In the genomic region with DNA sequence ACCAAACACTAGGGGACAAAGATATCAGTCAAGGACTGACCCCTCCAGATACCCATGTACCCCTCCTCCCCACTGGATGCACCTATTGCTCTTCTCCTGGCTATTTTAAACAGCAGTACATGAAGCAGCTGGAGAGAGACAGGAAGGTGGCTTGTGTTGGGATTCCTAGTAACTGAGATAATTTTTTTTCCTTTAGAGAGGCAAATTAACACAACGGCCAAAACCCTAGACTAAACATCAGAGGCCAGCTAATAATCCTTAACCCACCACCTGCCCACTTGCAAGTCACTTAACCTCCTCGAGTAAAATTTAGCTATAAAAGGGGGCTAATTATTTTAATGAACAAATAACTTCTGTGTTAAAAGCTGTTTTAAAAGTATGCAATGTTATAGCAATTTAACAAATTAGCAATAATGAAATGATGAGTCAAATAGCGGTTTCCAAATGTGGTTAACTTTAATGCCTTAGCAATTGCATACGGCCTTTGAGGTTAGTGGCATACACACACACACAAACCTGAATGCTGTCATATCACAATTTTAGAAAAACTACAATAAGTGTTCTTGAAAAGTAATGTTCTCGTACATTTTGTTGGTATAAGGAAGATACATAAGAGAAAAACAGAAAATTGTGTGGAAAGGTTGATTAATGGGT, we compare ENCODE assay signal across 17 cellular contexts.
"Had no signal": no experiment of that assay in that cellular context is flagged by ENCODE, and none has a peak within 500 bp of the region (broad histone marks: within the 10 kb centered on the region; RNA-seq: fewer than 3 reads in every experiment).

No MANE protein-coding gene starts in this region.

- ATAC-seq: activated CD8-positive, alpha-beta T cell treated with anti-CD3 and anti-CD28 coated beads, Interleukin-2, amount 10 ng/mL, durations not matched to agents 7 days and 5 days; body of pancreas; gastrocnemius medialis; right lobe of liver; stimulated activated memory B cell treated with anti-CD40 and anti-IgM and Interleukin-4, amounts not matched to agents 10 μg/mL and 1 μg/mL and 100 μg/mL, for 72 hours had no signal

- H3K4me3 ChIP-seq: body of pancreas, gastrocnemius medialis, left ventricle myocardium inferior, prostate gland, right lobe of liver, spleen, transverse colon had no signal

- H3K36me3 ChIP-seq: gastrocnemius medialis, left ventricle myocardium inferior, prostate gland, right lobe of liver, spleen, transverse colon had no signal

- H3K4me1 ChIP-seq: body of pancreas, gastrocnemius medialis, left ventricle myocardium inferior, prostate gland, right lobe of liver, spleen, transverse colon had no signal

- H3K27me3 ChIP-seq: body of pancreas, gastrocnemius medialis, right lobe of liver, spleen, transverse colon had no signal

- H3K27ac ChIP-seq: body of pancreas, gastrocnemius medialis, left ventricle myocardium inferior, prostate gland, right lobe of liver, spleen, transverse colon had no signal

- DNase-seq: activated CD4-positive, alpha-beta T cell treated with anti-CD3 and anti-CD28 coated beads for 4 hours; activated CD8-positive, alpha-beta T cell treated with anti-CD3 and anti-CD28 coated beads, Interleukin-2, amount 10 ng/mL, durations not matched to agents 7 days and 5 days; activated naive CD4-positive, alpha-beta T cell treated with anti-CD3 and anti-CD28 coated beads for 36 hours; body of pancreas; cortex of kidney; effector CD8-positive, alpha-beta T cell; gastrocnemius medialis; islet precursor cell; left ventricle myocardium inferior; mesendoderm; nephron progenitor cell; right lobe of liver; spleen; stimulated activated CD4-positive, alpha-beta T cell treated with anti-CD3 and anti-CD28 coated beads, Interleukin-1b, Interleukin-23, amount 100 ng/mL, for 48 hours; transverse colon had no signal

- H3K9me3 ChIP-seq: body of pancreas, gastrocnemius medialis, left ventricle myocardium inferior, prostate gland, right lobe of liver, spleen, transverse colon had no signal
